Comparison of ENCODE assay signal across 17 cellular contexts in the genomic region with DNA sequence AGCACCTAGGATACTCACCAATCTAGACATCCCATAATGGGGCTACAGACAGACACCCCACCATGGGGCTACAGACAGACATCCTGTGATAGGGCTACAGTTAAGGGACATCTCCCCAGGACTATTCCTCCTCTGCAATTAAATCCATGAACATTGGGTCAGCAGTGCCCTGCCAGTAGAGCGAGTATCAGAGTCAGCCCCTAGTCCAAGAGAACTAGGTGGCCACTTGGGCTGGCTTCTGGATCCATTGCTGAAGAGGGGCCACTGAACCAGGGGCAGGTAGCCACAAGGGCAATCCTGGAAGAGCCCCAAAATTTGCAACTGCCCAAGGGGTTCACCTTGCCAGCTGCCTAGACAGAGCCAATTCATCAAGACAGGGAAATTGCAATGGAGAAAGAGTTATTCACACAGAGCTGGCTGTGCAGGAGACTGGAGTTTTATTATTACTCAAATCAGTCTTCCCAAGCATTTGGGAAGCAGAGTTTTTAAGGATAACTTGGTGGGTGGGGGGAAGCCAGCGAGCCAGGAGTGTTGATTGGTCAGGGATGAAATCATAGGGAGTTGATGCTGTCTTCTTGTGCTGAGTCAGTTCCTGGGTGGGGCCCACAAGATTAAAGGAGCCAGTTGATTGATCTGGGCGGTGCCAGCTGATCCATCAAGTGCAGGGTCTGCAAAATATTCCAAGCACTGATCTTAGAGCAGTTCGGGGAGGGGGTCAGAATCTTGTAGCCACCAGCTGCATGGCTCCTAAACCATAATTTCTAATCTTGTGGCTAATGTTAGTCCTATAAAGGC.
DNase-seq lines count a peak whose midpoint lies in the region; TF ChIP-seq lines count a peak whose summit lies in the region.
"Had no signal": no experiment of that assay in that cellular context is flagged by ENCODE, and none has a peak within 500 bp of the region (broad histone marks: within the 10 kb centered on the region; RNA-seq: fewer than 3 reads in every experiment).

No MANE protein-coding gene starts in this region.

- no peaks in the 10 kb centered on the region for H3K36me3 Mint-ChIP-seq in osteocyte (ENCODE audit: unreplicated experiment)

- no peak overlapping the region for H3K4me3 Mint-ChIP-seq in osteocyte (ENCODE audit: unreplicated experiment)
- H3K4me3 Mint-ChIP-seq: stimulated activated naive CD8-positive, alpha-beta T cell treated with anti-CD3 and anti-CD28 coated beads, Interleukin-15, amount 100 ng/mL, for 72 hours; T-helper 2 cell treated with Interferon-gamma antibody and Interleukin-4, amounts not matched to agents 5 μg/mL and 100 μg/mL, for 36 hours had no signal

- H3K9me3 Mint-ChIP-seq in osteocyte (ENCODE audit: unreplicated experiment), result no peaks in the 10 kb centered on the region

- DNase-seq in EL, result peak; percentile 46
- DNase-seq in NCI-H226, result peak; percentile 51
- peak; percentile 29 for DNase-seq in ecto neural progenitor cell (ENCODE audit: low spot score)
- peak; percentile 54 for DNase-seq in osteocyte (ENCODE audit: extremely low spot score, unreplicated experiment)
- no peak for DNase-seq in hippocampal formation (lab: John Stamatoyannopoulos, UW)
- no peak for DNase-seq in NAMALWA (ENCODE audit: low spot score)
- no peak for DNase-seq in foreskin melanocyte
- DNase-seq: cerebellar nuclear complex; gastrocnemius medialis; GOT3; left ventricle myocardium superior; NCI-H1092 treated with DMSO at 0.1 percent for 48 hours; NCI-H69; SJCRH30; stimulated activated naive CD8-positive, alpha-beta T cell treated with anti-CD3 and anti-CD28 coated beads, Interleukin-15, amount 100 ng/mL, for 72 hours; upper lobe of right lung had no signal

- no peaks in the 10 kb centered on the region for H3K27me3 Mint-ChIP-seq in osteocyte (ENCODE audit: unreplicated experiment)

- peaks cover 41% of the 10 kb centered on the region for H3K4me1 Mint-ChIP-seq in osteocyte (ENCODE audit: unreplicated experiment)
- H3K4me1 Mint-ChIP-seq: stimulated activated naive CD8-positive, alpha-beta T cell treated with anti-CD3 and anti-CD28 coated beads, Interleukin-15, amount 100 ng/mL, for 72 hours had no signal

- TF ChIP-seq CTCF in osteocyte (IDR thresholded peaks at IDR 0.05), result no peak

- peak overlapping the region; percentile 23 for H3K27ac Mint-ChIP-seq in osteocyte (ENCODE audit: unreplicated experiment)
- H3K27ac Mint-ChIP-seq: stimulated activated naive CD8-positive, alpha-beta T cell treated with anti-CD3 and anti-CD28 coated beads, Interleukin-15, amount 100 ng/mL, for 72 hours; T-helper 2 cell treated with Interferon-gamma antibody and Interleukin-4, amounts not matched to agents 5 μg/mL and 100 μg/mL, for 36 hours had no signal

Comparison
In these comparisons a context has a peak if more than half of its experiments do, and no peak if none do; other contexts are left out.
1. DNase-seq: peak in EL (single experiment), NCI-H226 (single experiment), ecto neural progenitor cell (single experiment) and osteocyte (single experiment); none in hippocampal formation (0 of 2), NAMALWA (single experiment) and foreskin melanocyte (single experiment).